ENCODE assay signal across 10 cellular contexts in the genomic region with DNA sequence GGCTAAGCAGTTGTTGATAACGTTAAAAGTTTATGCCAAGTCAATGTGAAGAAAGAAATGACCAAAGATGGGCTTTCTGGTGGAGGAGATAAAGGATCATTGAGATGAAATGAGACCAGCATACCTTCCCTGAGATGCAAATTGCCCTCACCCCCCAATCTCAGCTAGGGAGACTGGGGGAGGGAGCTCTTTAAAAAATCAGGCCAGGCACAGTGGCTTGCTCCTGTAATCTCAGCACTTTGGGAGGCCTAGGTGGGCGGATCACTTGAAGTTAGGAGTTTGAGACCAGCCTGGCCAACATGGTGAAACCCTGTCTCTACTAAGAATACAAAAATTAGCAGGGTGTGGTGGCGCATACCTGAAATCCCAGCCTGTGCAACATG. TPM values are rescaled to one million over a fixed set of nuclear protein-coding genes. Genes with fewer than 3 reads are reported as not detected.
DNase-seq lines count a peak whose midpoint lies in the region; ATAC-seq and TF ChIP-seq lines count a peak whose summit lies in the region.
"Had no signal": no experiment of that assay in that cellular context is flagged by ENCODE, and none has a peak within 500 bp of the region (broad histone marks: within the 10 kb centered on the region; RNA-seq: fewer than 3 reads in every experiment).

No MANE protein-coding gene starts in this region.

- POLR2A ChIA-PET in activated CD4-positive, alpha-beta T cell treated with anti-CD3 and anti-CD28 coated beads for 36 hours (lab: Charles Lee), result interaction anchor here (0.5 to 1.9 kb wide), 9 partner anchors 14 to 412 kb away, joined by 3 to 11 read pairs (median 4); partner anchors contain the start of gene TGOLN2
- POLR2A ChIA-PET in activated CD8-positive, alpha-beta T cell treated with anti-CD3 and anti-CD28 coated beads for 36 hours (lab: Charles Lee), result interaction anchor here (0.6 to 6.1 kb wide), 15 partner anchors 10 to 91 kb away, joined by 3 to 45 read pairs (median 4); partner anchors contain the start of genes KCMF1, TMSB10 and TRABD2A

- H3K4me1 Mint-ChIP-seq in activated CD4-positive, alpha-beta T cell treated with anti-CD3 and anti-CD28 coated beads for 36 hours, result peaks cover 75% of the 10 kb centered on the region
- H3K4me1 Mint-ChIP-seq in activated CD8-positive, alpha-beta T cell treated with anti-CD3 and anti-CD28 coated beads for 36 hours (ENCODE audit: low read depth), result peaks cover 72% of the 10 kb centered on the region
- peaks cover 47% of the 10 kb centered on the region for H3K4me1 Mint-ChIP-seq in stimulated activated effector memory CD8-positive, alpha-beta T cell treated with anti-CD3 and anti-CD28 coated beads, Interleukin-12 subunit alpha, Interleukin-12 subunit beta, amount 100 ng/mL, for 72 hours

- TF ChIP-seq CTCF in activated CD8-positive, alpha-beta T cell treated with anti-CD3 and anti-CD28 coated beads for 36 hours (IDR thresholded peaks at IDR 0.05), result no peak
- no peak for TF ChIP-seq CTCF in lower lobe of right lung (IDR thresholded peaks at IDR 0.05)

- no peaks in the 10 kb centered on the region for H3K9me3 Mint-ChIP-seq in activated CD4-positive, alpha-beta T cell treated with anti-CD3 and anti-CD28 coated beads for 36 hours (ENCODE audit: low read depth)
- H3K9me3 Mint-ChIP-seq in activated CD8-positive, alpha-beta T cell treated with anti-CD3 and anti-CD28 coated beads for 36 hours, result peaks cover 7% of the 10 kb centered on the region
- H3K9me3 Mint-ChIP-seq in stimulated activated effector memory CD8-positive, alpha-beta T cell treated with anti-CD3 and anti-CD28 coated beads, Interleukin-12 subunit alpha, Interleukin-12 subunit beta, amount 100 ng/mL, for 72 hours, result no peaks in the 10 kb centered on the region

- H3K27ac ChIP-seq in lower lobe of right lung, result no peak overlapping the region

- H3K4me3 Mint-ChIP-seq in activated CD4-positive, alpha-beta T cell treated with anti-CD3 and anti-CD28 coated beads for 36 hours, result peak overlapping the region; percentile 67
- peak overlapping the region; percentile 63 for H3K4me3 Mint-ChIP-seq in activated CD8-positive, alpha-beta T cell treated with anti-CD3 and anti-CD28 coated beads for 36 hours
- H3K4me3 Mint-ChIP-seq in stimulated activated effector memory CD8-positive, alpha-beta T cell treated with anti-CD3 and anti-CD28 coated beads, Interleukin-12 subunit alpha, Interleukin-12 subunit beta, amount 100 ng/mL, for 72 hours, result peak overlapping the region; percentile 73

- CTCF ChIA-PET in activated CD4-positive, alpha-beta T cell treated with anti-CD3 and anti-CD28 coated beads for 36 hours (lab: Charles Lee), result interaction anchor here (0.5 to 3.3 kb wide), 14 partner anchors 9 to 78 kb away, joined by 3 to 30 read pairs (median 4); no protein-coding TSS in a partner anchor
- CTCF ChIA-PET in activated CD8-positive, alpha-beta T cell treated with anti-CD3 and anti-CD28 coated beads for 36 hours (lab: Charles Lee), result interaction anchor here (0.8 to 8.5 kb wide), 9 partner anchors 12 to 80 kb away, joined by 3 to 88 read pairs (median 5); no protein-coding TSS in a partner anchor

- H3K36me3 ChIP-seq in lower lobe of right lung, result no peaks in the 10 kb centered on the region

- H3K27ac Mint-ChIP-seq in activated CD4-positive, alpha-beta T cell treated with anti-CD3 and anti-CD28 coated beads for 36 hours, result peak overlapping the region; percentile 98
- H3K27ac Mint-ChIP-seq in activated CD8-positive, alpha-beta T cell treated with anti-CD3 and anti-CD28 coated beads for 36 hours, result peak overlapping the region; percentile 94
- peak overlapping the region; percentile 95 for H3K27ac Mint-ChIP-seq in stimulated activated effector memory CD8-positive, alpha-beta T cell treated with anti-CD3 and anti-CD28 coated beads, Interleukin-12 subunit alpha, Interleukin-12 subunit beta, amount 100 ng/mL, for 72 hours

- intact Hi-C loops in activated CD4-positive, alpha-beta T cell treated with anti-CD3 and anti-CD28 coated beads for 36 hours (cut with DNase I, micrococcal nuclease), result no loop called here
- intact Hi-C loops in activated CD8-positive, alpha-beta T cell treated with anti-CD3 and anti-CD28 coated beads for 36 hours (cut with micrococcal nuclease), result no loop called here
- intact Hi-C loops in lower lobe of right lung (cut with DNase I), result no loop called here

- ATAC-seq in activated CD4-positive, alpha-beta T cell treated with anti-CD3 and anti-CD28 coated beads for 36 hours, result no peak
- peak; percentile 7 for ATAC-seq in HG02885 (IDR thresholded peaks at IDR 0.05; ENCODE audit: poor library complexity, unreplicated experiment)
- ATAC-seq in activated CD8-positive, alpha-beta T cell treated with anti-CD3 and anti-CD28 coated beads for 36 hours, result peak; percentile 1
- ATAC-seq in stimulated activated effector memory CD8-positive, alpha-beta T cell treated with anti-CD3 and anti-CD28 coated beads, Interleukin-12 subunit alpha, Interleukin-12 subunit beta, amount 100 ng/mL, for 72 hours, result no peak
- no peak for ATAC-seq in lower lobe of right lung
- ATAC-seq in HG03460 (IDR thresholded peaks at IDR 0.05; ENCODE audit: unreplicated experiment), result no peak

- peak; percentile 25 for DNase-seq in activated CD4-positive, alpha-beta T cell treated with anti-CD3 and anti-CD28 coated beads for 36 hours
- no peak for DNase-seq in activated CD4-positive, alpha-beta T cell treated with anti-CD3 and anti-CD28 coated beads, Interleukin-2, amount 50 U/mL, for 4 hours
- DNase-seq in activated CD8-positive, alpha-beta T cell treated with anti-CD3 and anti-CD28 coated beads for 36 hours, result peak; percentile 37
- no peak for DNase-seq in stimulated activated effector memory CD8-positive, alpha-beta T cell treated with anti-CD3 and anti-CD28 coated beads, Interleukin-12 subunit alpha, Interleukin-12 subunit beta, amount 100 ng/mL, for 72 hours (ENCODE audit: low spot score in 2 of 2)
- DNase-seq in activated CD4-positive, CD25-positive, alpha-beta regulatory T cell treated with anti-CD3 and anti-CD28 coated beads, Interleukin-2, amount 50 U/mL, for 72 hours, result no peak
- DNase-seq in lower lobe of right lung, result no peak
- DNase-seq: 8988T, SHP77 treated with DMSO at 0.1 percent for 48 hours had no signal

- no peaks in the 10 kb centered on the region for H3K9me3 ChIP-seq in lower lobe of right lung

- H3K4me3 ChIP-seq in lower lobe of right lung, result no peak overlapping the region

- no peaks in the 10 kb centered on the region for H3K27me3 ChIP-seq in lower lobe of right lung (ENCODE audit: low read depth)

- no peaks in the 10 kb centered on the region for H3K27me3 Mint-ChIP-seq in activated CD4-positive, alpha-beta T cell treated with anti-CD3 and anti-CD28 coated beads for 36 hours
- H3K27me3 Mint-ChIP-seq in activated CD8-positive, alpha-beta T cell treated with anti-CD3 and anti-CD28 coated beads for 36 hours, result no peaks in the 10 kb centered on the region

- no peaks in the 10 kb centered on the region for H3K4me1 ChIP-seq in lower lobe of right lung

- peaks cover 15% of the 10 kb centered on the region for H3K36me3 Mint-ChIP-seq in activated CD4-positive, alpha-beta T cell treated with anti-CD3 and anti-CD28 coated beads for 36 hours (ENCODE audit: low read depth)
- H3K36me3 Mint-ChIP-seq in activated CD8-positive, alpha-beta T cell treated with anti-CD3 and anti-CD28 coated beads for 36 hours (ENCODE audit: low read depth), result peaks cover 36% of the 10 kb centered on the region
- peaks cover 33% of the 10 kb centered on the region for H3K36me3 Mint-ChIP-seq in stimulated activated effector memory CD8-positive, alpha-beta T cell treated with anti-CD3 and anti-CD28 coated beads, Interleukin-12 subunit alpha, Interleukin-12 subunit beta, amount 100 ng/mL, for 72 hours

RNA-seq across cellular contexts. Expression of gene KCMF1, which starts 30.9 kb away (rescaled TPM):
- total RNA-seq in activated CD4-positive, alpha-beta T cell treated with anti-CD3 and anti-CD28 coated beads for 36 hours, result 10 to 100 TPM; 78.1 to 98.5 TPM
- total RNA-seq in activated CD8-positive, alpha-beta T cell treated with anti-CD3 and anti-CD28 coated beads for 36 hours, result 100 to 1,000 TPM; 101 to 105 TPM
- 64.2 TPM for total RNA-seq in lower lobe of right lung

RNA-seq across cellular contexts. Expression of gene TMSB10, which starts 34.6 kb away (rescaled TPM):
- 1,000 to 10,000 TPM; 2,345 to 2,742 TPM for total RNA-seq in activated CD4-positive, alpha-beta T cell treated with anti-CD3 and anti-CD28 coated beads for 36 hours
- total RNA-seq in activated CD8-positive, alpha-beta T cell treated with anti-CD3 and anti-CD28 coated beads for 36 hours, result 1,000 to 10,000 TPM; 2,035 to 2,060 TPM
- total RNA-seq in lower lobe of right lung, result 1,739 TPM

RNA-seq across cellular contexts. Expression of gene TRABD2A, which starts 59.2 kb away (rescaled TPM):
- 10 to 100 TPM; 37.2 to 42.2 TPM for total RNA-seq in activated CD4-positive, alpha-beta T cell treated with anti-CD3 and anti-CD28 coated beads for 36 hours
- 10 to 100 TPM; 56.3 to 56.4 TPM for total RNA-seq in activated CD8-positive, alpha-beta T cell treated with anti-CD3 and anti-CD28 coated beads for 36 hours
- 5.4 TPM for total RNA-seq in lower lobe of right lung

Comparison
In these comparisons a context has a peak if more than half of its experiments do, and no peak if none do; other contexts are left out.
1. DNase-seq: peak in activated CD4-positive, alpha-beta T cell treated with anti-CD3 and anti-CD28 coated beads for 36 hours (single experiment) and activated CD8-positive, alpha-beta T cell treated with anti-CD3 and anti-CD28 coated beads for 36 hours (single experiment); none in activated CD4-positive, alpha-beta T cell treated with anti-CD3 and anti-CD28 coated beads, Interleukin-2, amount 50 U/mL, for 4 hours (0 of 2), stimulated activated effector memory CD8-positive, alpha-beta T cell treated with anti-CD3 and anti-CD28 coated beads, Interleukin-12 subunit alpha, Interleukin-12 subunit beta, amount 100 ng/mL, for 72 hours (0 of 2), activated CD4-positive, CD25-positive, alpha-beta regulatory T cell treated with anti-CD3 and anti-CD28 coated beads, Interleukin-2, amount 50 U/mL, for 72 hours (single experiment) and lower lobe of right lung (single experiment).
2. ATAC-seq: peak in HG02885 (single experiment) and activated CD8-positive, alpha-beta T cell treated with anti-CD3 and anti-CD28 coated beads for 36 hours (single experiment); none in activated CD4-positive, alpha-beta T cell treated with anti-CD3 and anti-CD28 coated beads for 36 hours (single experiment), stimulated activated effector memory CD8-positive, alpha-beta T cell treated with anti-CD3 and anti-CD28 coated beads, Interleukin-12 subunit alpha, Interleukin-12 subunit beta, amount 100 ng/mL, for 72 hours (single experiment), lower lobe of right lung (0 of 2) and HG03460 (single experiment).
3. Peak in every context shown above with its lines, with median percentiles within 50 percentile points of each other: H3K27ac Mint-ChIP-seq and H3K4me3 Mint-ChIP-seq.